Comparison of ENCODE assay signal across 8 cellular contexts in the genomic region with DNA sequence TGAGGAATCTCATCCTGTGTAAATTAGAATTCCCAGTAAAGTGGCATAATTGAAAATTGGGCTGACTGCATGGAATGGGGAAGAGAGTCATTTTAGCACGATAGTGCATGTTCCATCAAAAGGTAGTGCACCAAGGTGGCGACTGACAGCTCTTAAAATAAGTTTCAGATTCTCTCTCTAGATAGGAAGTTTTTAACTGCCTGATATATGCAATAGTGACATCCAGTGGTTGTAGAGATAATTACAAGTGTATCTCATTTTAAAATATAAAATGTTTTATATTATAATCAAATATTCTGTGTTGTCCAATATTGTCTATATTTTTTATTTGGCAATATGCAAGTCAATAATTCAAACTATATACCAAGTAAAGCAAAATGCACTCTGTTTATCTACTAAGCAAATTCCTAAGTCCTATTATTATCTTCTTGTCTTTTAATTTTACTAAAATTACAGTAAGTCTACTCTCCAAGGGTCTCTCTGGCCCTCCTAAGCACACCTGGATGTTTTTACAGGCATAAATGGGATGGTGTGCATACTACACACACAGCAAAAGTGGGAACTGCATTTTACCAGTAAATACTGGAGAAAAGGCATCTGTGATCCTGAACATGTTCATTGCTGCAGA.
DNase-seq lines count a peak whose midpoint lies in the region; ATAC-seq and TF ChIP-seq lines count a peak whose summit lies in the region.

No MANE protein-coding gene starts in this region.

- CTCF ChIA-PET in Panc1 (lab: Charles Lee) = interaction anchor here (0.9 to 1.3 kb wide), 3 partner anchors 11 to 333 kb away, joined by 3 to 5 read pairs (median 3); no protein-coding TSS in a partner anchor

- POLR2A ChIA-PET in Panc1 (lab: Charles Lee) = no interaction called here

- intact Hi-C loops in Panc1 (cut with micrococcal nuclease; ENCODE audit: unreplicated experiment) = loop anchor here (2.0 to 10.0 kb wide), 4 partner anchors 130 to 690 kb away; a partner anchor contains a TSS

- no peak overlapping the region for H3K4me3 ChIP-seq in DOHH2 (ENCODE audit: low read length)
- no peak overlapping the region for H3K4me3 ChIP-seq in Panc1 (ENCODE audit: low read depth in 2 of 2, low read length in 2 of 2)

- ATAC-seq in HG03565 (IDR thresholded peaks at IDR 0.05; ENCODE audit: unreplicated experiment) = peak; percentile 57
- ATAC-seq in Panc1 = no peak
- no peak for ATAC-seq in GM19023 (IDR thresholded peaks at IDR 0.05; ENCODE audit: unreplicated experiment)

- no peaks in the 10 kb centered on the region for H3K79me2 ChIP-seq in DOHH2 (ENCODE audit: control insufficient read depth, low read length)

- no peak overlapping the region for H3K4me2 ChIP-seq in DOHH2 (ENCODE audit: low read length)

- TF ChIP-seq CTCF in 22Rv1 (IDR thresholded peaks at IDR 0.05) (peak; percentile 64), DOHH2 (IDR thresholded peaks at IDR 0.05; ENCODE audit: low read depth, low read length, poor library complexity, severe bottlenecking) (peak; percentile 35), Panc1 (IDR thresholded peaks at IDR 0.05) (peak; percentile 67; the same call in 1 of the 2 replicates)

- H3K9me2 ChIP-seq in DOHH2 (replicated peaks; ENCODE audit: control insufficient read depth, low read length) = no peaks in the 10 kb centered on the region

- H3K9me3 ChIP-seq in DOHH2 (ENCODE audit: control insufficient read depth, insufficient read depth, low read length) (no peaks in the 10 kb centered on the region), Panc1 (ENCODE audit: control insufficient read depth, insufficient read depth, low read depth, low read length) (no peaks in the 10 kb centered on the region)

- no peaks in the 10 kb centered on the region for H3F3A ChIP-seq in DOHH2 (ENCODE audit: control insufficient read depth, insufficient read depth)

- DNase-seq in Panc1 (ENCODE audit: low read depth, low spot score) (peak; percentile 4), epidermal melanocyte (ENCODE audit: insufficient read length, low spot score) (peak; percentile 40), renal cortical epithelial cell (ENCODE audit: low read depth) (peak; percentile 65), Ammon's horn (ENCODE audit: low spot score) (no peak)

- H4K20me1 ChIP-seq in DOHH2 (ENCODE audit: control insufficient read depth, insufficient read depth, low read depth, low read length) = no peaks in the 10 kb centered on the region

- BruUV-seq in Panc1 (replicated peaks; lab: Mats Ljungman, UMichigan) = no TSS peak

- in situ Hi-C loops in Panc1 (cut with HindIII; ENCODE audit: low pct_unique_long_range_greater_than_20kb, low sequenced_read_pairs) = no loop called here

- H3K4me1 ChIP-seq in DOHH2 (ENCODE audit: control insufficient read depth, low read length) (no peaks in the 10 kb centered on the region), Panc1 (ENCODE audit: control insufficient read depth, insufficient read depth, low read length) (no peaks in the 10 kb centered on the region)

- no peaks in the 10 kb centered on the region for H3K27me3 ChIP-seq in DOHH2 (ENCODE audit: control insufficient read depth, low read length)
- no peaks in the 10 kb centered on the region for H3K27me3 ChIP-seq in Panc1 (ENCODE audit: control insufficient read depth, insufficient read depth, low read length)

- H3K36me3 ChIP-seq in DOHH2 (ENCODE audit: control insufficient read depth, low read length) (no peaks in the 10 kb centered on the region), Panc1 (ENCODE audit: control insufficient read depth, insufficient read depth, low read length) (no peaks in the 10 kb centered on the region)

- H3K27ac ChIP-seq in 22Rv1 (no peak overlapping the region), DOHH2 (ENCODE audit: low read depth, low read length) (no peak overlapping the region), Panc1 (ENCODE audit: low read length) (no peak overlapping the region)
